ENCODE assay signal across 27 cellular contexts in genomic region chr14:40365305-40365704, GRCh38.
"Had no signal": no experiment of that assay in that cellular context is flagged by ENCODE, and none has a peak within 500 bp of the region (broad histone marks: within the 10 kb centered on the region; RNA-seq: fewer than 3 reads in every experiment).

No MANE protein-coding gene starts in this region.

- H2AFZ ChIP-seq: neural progenitor cell had no signal

- DNase-seq: dorsolateral prefrontal cortex; effector CD4-positive, alpha-beta T cell; hypothalamus; immature natural killer cell; islet precursor cell; kidney glomerular epithelial cell; left colon; left ventricle myocardium inferior; lower lobe of right lung; natural killer cell; occipital lobe; ovary; posterior cingulate gyrus; psoas muscle; right cardiac atrium; spleen; stimulated activated CD4-positive, alpha-beta T cell treated with anti-CD3 and anti-CD28 coated beads, Interleukin-2, amount 100 ng/mL, for 48 hours; stimulated activated naive B cell treated with anti-CD40 and anti-IgM and Interleukin-4, amounts not matched to agents 10 μg/mL and 1 μg/mL and 100 μg/mL, for 72 hours; stimulated activated naive CD8-positive, alpha-beta T cell treated with anti-CD3 and anti-CD28 coated beads, Interleukin-15, amount 100 ng/mL, for 72 hours; transverse colon; upper lobe of right lung; uterus had no signal

- H3K4me2 ChIP-seq: neural progenitor cell had no signal

- FAIRE-seq: colon, frontal cortex had no signal

- H3K27me3 ChIP-seq: dorsolateral prefrontal cortex, neural progenitor cell, ovary, spleen, suprapubic skin, transverse colon, upper lobe of right lung, uterus had no signal

- H3K36me3 Mint-ChIP-seq: immature natural killer cell; neural progenitor cell; stimulated activated naive B cell treated with anti-CD40 and anti-IgM and Interleukin-4, amounts not matched to agents 10 μg/mL and 1 μg/mL and 100 μg/mL, for 72 hours had no signal

- H3K36me3 ChIP-seq: left ventricle myocardium inferior, lower lobe of right lung, neural progenitor cell, ovary, spleen, suprapubic skin, transverse colon, upper lobe of right lung, uterus had no signal

- H3K9me3 Mint-ChIP-seq: stimulated activated naive CD8-positive, alpha-beta T cell treated with anti-CD3 and anti-CD28 coated beads, Interleukin-15, amount 100 ng/mL, for 72 hours had no signal

- H3K4me3 Mint-ChIP-seq: immature natural killer cell; natural killer cell; neural progenitor cell; stimulated activated naive B cell treated with anti-CD40 and anti-IgM and Interleukin-4, amounts not matched to agents 10 μg/mL and 1 μg/mL and 100 μg/mL, for 72 hours; stimulated activated naive CD8-positive, alpha-beta T cell treated with anti-CD3 and anti-CD28 coated beads, Interleukin-15, amount 100 ng/mL, for 72 hours had no signal

- H3K27ac Mint-ChIP-seq: immature natural killer cell; natural killer cell; neural progenitor cell; stimulated activated naive B cell treated with anti-CD40 and anti-IgM and Interleukin-4, amounts not matched to agents 10 μg/mL and 1 μg/mL and 100 μg/mL, for 72 hours; stimulated activated naive CD8-positive, alpha-beta T cell treated with anti-CD3 and anti-CD28 coated beads, Interleukin-15, amount 100 ng/mL, for 72 hours had no signal

- H3K4me3 ChIP-seq: dorsolateral prefrontal cortex, left ventricle myocardium inferior, lower lobe of right lung, neural progenitor cell, ovary, psoas muscle, skin epidermis, spleen, suprapubic skin, transverse colon, upper lobe of right lung, uterus had no signal

- H3K27ac ChIP-seq: dorsolateral prefrontal cortex, left ventricle myocardium inferior, lower lobe of right lung, neural progenitor cell, ovary, psoas muscle, skin epidermis, spleen, suprapubic skin, transverse colon, upper lobe of right lung, uterus had no signal

- H3K9me3 ChIP-seq: left ventricle myocardium inferior, lower lobe of right lung, ovary, psoas muscle, spleen, suprapubic skin, transverse colon, upper lobe of right lung, uterus had no signal

- H3K4me1 Mint-ChIP-seq: immature natural killer cell; natural killer cell; stimulated activated naive CD8-positive, alpha-beta T cell treated with anti-CD3 and anti-CD28 coated beads, Interleukin-15, amount 100 ng/mL, for 72 hours had no signal

- H3K27me3 Mint-ChIP-seq: stimulated activated naive B cell treated with anti-CD40 and anti-IgM and Interleukin-4, amounts not matched to agents 10 μg/mL and 1 μg/mL and 100 μg/mL, for 72 hours; stimulated activated naive CD8-positive, alpha-beta T cell treated with anti-CD3 and anti-CD28 coated beads, Interleukin-15, amount 100 ng/mL, for 72 hours had no signal

- H3K9ac ChIP-seq: neural progenitor cell had no signal

- ATAC-seq: left colon; lower lobe of right lung; natural killer cell; psoas muscle; right cardiac atrium; stimulated activated naive B cell treated with anti-CD40 and anti-IgM and Interleukin-4, amounts not matched to agents 10 μg/mL and 1 μg/mL and 100 μg/mL, for 72 hours; stimulated activated naive CD8-positive, alpha-beta T cell treated with anti-CD3 and anti-CD28 coated beads, Interleukin-15, amount 100 ng/mL, for 72 hours; upper lobe of right lung had no signal
